8 cellular contexts compared by ENCODE assay signal in genomic region chr22:41444360-41445170, GRCh38. TPM values are rescaled to one million over a fixed set of nuclear protein-coding genes. Genes with fewer than 3 reads are reported as not detected.
DNase-seq lines count a peak whose midpoint lies in the region; ATAC-seq and TF ChIP-seq lines count a peak whose summit lies in the region.

No MANE protein-coding gene starts in this region.

- WGBS in HUES64, result under 1% methylated on average over 35 of the region's 37 CpGs

- peak overlapping the region; percentile 98 for H3K27ac Mint-ChIP-seq in Caco-2 (ENCODE audit: unreplicated experiment)

- H3K4me1 ChIP-seq in Caco-2 (no peaks in the 10 kb centered on the region; the same call in 1 of the 2 replicates), HUES64 (ENCODE audit: insufficient read depth, low read length) (peaks cover 6% of the 10 kb centered on the region; the same call in 1 of the 2 replicates)

- no peaks in the 10 kb centered on the region for H3K9me3 Mint-ChIP-seq in Caco-2 (ENCODE audit: unreplicated experiment)

- H3K27ac ChIP-seq in HUES64 (ENCODE audit: low read depth, low read length), result peak overlapping the region; percentile 99

- TF ChIP-seq CTCF in Caco-2 (IDR thresholded peaks at IDR 0.05; ENCODE audit: insufficient read depth in 1 of 2, low read depth in 1 of 2, low read length in 1 of 2, severe bottlenecking in 1 of 2, unreplicated experiment in 1 of 2) (no peak), epithelial cell of esophagus (IDR thresholded peaks at IDR 0.05; ENCODE audit: insufficient read depth, low read depth, low read length, missing control alignments) (no peak)

- H3K27me3 Mint-ChIP-seq in Caco-2 (ENCODE audit: insufficient read depth, unreplicated experiment), result no peaks in the 10 kb centered on the region

- H3K9me3 ChIP-seq in Caco-2, result no peaks in the 10 kb centered on the region
- no peaks in the 10 kb centered on the region for H3K9me3 ChIP-seq in HUES64 (ENCODE audit: insufficient read depth, low read depth, low read length)

- H3K4me3 ChIP-seq in Caco-2 (ENCODE audit: low read depth, low read length), result peak overlapping the region; percentile 93
- peak overlapping the region; percentile 77 for H3K4me3 ChIP-seq in HUES64 (ENCODE audit: low read length)
- peak overlapping the region; percentile 98 for H3K4me3 ChIP-seq in epithelial cell of esophagus (ENCODE audit: low read length)

- H3K9ac ChIP-seq in HUES64 (ENCODE audit: low read depth, low read length), result peak overlapping the region; percentile 96

- peak; percentile 94 for DNase-seq in Caco-2
- DNase-seq in OCI-M2 (lab: John Stamatoyannopoulos, UW; ENCODE audit: unreplicated experiment), result peak; percentile 30
- DNase-seq in activated T-cell treated with anti-CD3 and anti-CD28 coated beads for 48 hours (ENCODE audit: low read depth), result peak; percentile 84
- peak; percentile 96 for DNase-seq in epithelial cell of esophagus (ENCODE audit: low read depth)
- peak; percentile 89 for DNase-seq in middle frontal gyrus (ENCODE audit: extremely low spot score, low spot score)
- DNase-seq in stimulated activated CD8-positive, alpha-beta memory T cell treated with anti-CD3 and anti-CD28 coated beads, Interleukin-15, amount 100 ng/mL, for 48 hours (ENCODE audit: low read depth in 2 of 2), result peak; percentile 85 to 87

- no TSS peak for BruUV-seq in Caco-2 (replicated peaks; lab: Mats Ljungman, UMichigan)

- POLR2A ChIA-PET in Caco-2 (lab: Charles Lee), result interaction anchor here (0.5 to 6.2 kb wide), 3 partner anchors 24 to 81 kb away, joined by 3 to 122 read pairs (median 4); partner anchors contain the start of genes ACO2, PHF5A and TEF

- CTCF ChIA-PET in Caco-2 (lab: Charles Lee), result no interaction called here

- H3K27me3 ChIP-seq in Caco-2 (replicated peaks; ENCODE audit: control insufficient read depth, insufficient read depth, low read length), result no peaks in the 10 kb centered on the region
- no peaks in the 10 kb centered on the region for H3K27me3 ChIP-seq in HUES64 (ENCODE audit: insufficient read depth, low read length)

- H3K4me1 Mint-ChIP-seq in Caco-2 (ENCODE audit: low read depth, unreplicated experiment), result peaks cover 9% of the 10 kb centered on the region

- intact Hi-C loops in Caco-2 (cut with micrococcal nuclease; ENCODE audit: unreplicated experiment), result loop anchor here (1.0 kb wide), 1 partner anchor 24 kb away; the partner anchor contains the start of gene PHF5A

- peaks cover 87% of the 10 kb centered on the region for H3K36me3 Mint-ChIP-seq in Caco-2 (ENCODE audit: insufficient read depth, unreplicated experiment)

- peak overlapping the region; percentile 99 for H3K4me3 Mint-ChIP-seq in Caco-2 (ENCODE audit: unreplicated experiment)

- peak; percentile 47 for ATAC-seq in GM21423 (IDR thresholded peaks at IDR 0.05; ENCODE audit: unreplicated experiment)

- no peaks in the 10 kb centered on the region for H3K36me3 ChIP-seq in Caco-2 (ENCODE audit: control insufficient read depth, insufficient read depth, low read length)
- peaks cover 27% of the 10 kb centered on the region for H3K36me3 ChIP-seq in HUES64 (ENCODE audit: insufficient read depth, low read length)

RNA-seq across cellular contexts. Expression of gene TOB2, which starts 2.0 kb away (rescaled TPM):
- total RNA-seq in Caco-2 (2022), result 49.0 and 52.5 TPM in 2 replicates
- polyA plus RNA-seq in HUES64 (2013, experiment 1 of 2), result 29.4 TPM
- 25.8 TPM for polyA plus RNA-seq in HUES64 (2013, experiment 2 of 2)

RNA-seq across cellular contexts. Expression of gene PHF5A, which starts 23.9 kb away (rescaled TPM):
- 75.4 and 78.6 TPM in 2 replicates for total RNA-seq in Caco-2 (2022)
- 105 TPM for polyA plus RNA-seq in HUES64 (2013, experiment 1 of 2)
- 101 TPM for polyA plus RNA-seq in HUES64 (2013, experiment 2 of 2)

RNA-seq across cellular contexts. Expression of gene ACO2, which starts 24.4 kb away (rescaled TPM):
- 90.5 and 95.5 TPM in 2 replicates for total RNA-seq in Caco-2 (2022)
- polyA plus RNA-seq in HUES64 (2013, experiment 1 of 2), result 49.8 TPM
- 54.2 TPM for polyA plus RNA-seq in HUES64 (2013, experiment 2 of 2)

Comparison
In these comparisons a context has a peak if more than half of its experiments do, and no peak if none do; other contexts are left out.
1. Peak in every context shown above with its lines: DNase-seq, ATAC-seq, H3K4me3 ChIP-seq and H3K27ac ChIP-seq.
2. DNase-seq: peak in every context shown above with its lines; median percentile 96 in epithelial cell of esophagus; 94 in Caco-2; 89 in middle frontal gyrus; 86 in stimulated activated CD8-positive, alpha-beta memory T cell treated with anti-CD3 and anti-CD28 coated beads, Interleukin-15, amount 100 ng/mL, for 48 hours; 84 in activated T-cell treated with anti-CD3 and anti-CD28 coated beads for 48 hours; 30 in OCI-M2.